Comparison of ENCODE assay signal across 15 cellular contexts in the genomic region with DNA sequence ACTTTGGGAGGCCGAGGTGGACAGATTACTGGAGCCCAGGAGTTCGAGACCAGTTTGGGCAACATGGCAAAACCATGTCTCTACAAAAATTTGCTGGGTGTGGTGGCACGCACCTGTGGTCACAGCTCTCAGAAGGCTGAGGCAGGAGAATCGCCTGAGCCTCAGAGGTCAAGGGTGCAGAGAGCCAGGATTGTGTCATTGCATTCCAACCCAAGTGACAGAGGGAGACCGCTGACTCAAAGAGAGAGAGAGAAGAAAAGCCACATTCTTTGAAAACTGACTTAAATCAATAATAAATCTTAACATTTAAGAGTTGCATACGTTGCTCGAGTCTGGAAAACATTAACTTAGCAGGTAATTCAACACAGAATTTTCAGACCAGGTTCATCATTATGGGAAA.
DNase-seq lines count a peak whose midpoint lies in the region; ATAC-seq and TF ChIP-seq lines count a peak whose summit lies in the region.
"Had no signal": no experiment of that assay in that cellular context is flagged by ENCODE, and none has a peak within 500 bp of the region (broad histone marks: within the 10 kb centered on the region; RNA-seq: fewer than 3 reads in every experiment).

No MANE protein-coding gene starts in this region.

- no peaks in the 10 kb centered on the region for H3K36me3 ChIP-seq in body of pancreas (replicated peaks in 1 of 2; ENCODE audit: insufficient read depth in 1 of 2, low read depth in 2 of 2)
- H3K36me3 ChIP-seq: neural progenitor cell, stomach had no signal

- no peak overlapping the region for H3K27ac ChIP-seq in body of pancreas
- H3K27ac ChIP-seq: neural progenitor cell, SK-N-MC, stomach had no signal

- TF ChIP-seq CTCF in body of pancreas (IDR thresholded peaks at IDR 0.05) (no peak), chondrocyte (IDR thresholded peaks at IDR 0.05) (no peak)

- H3K9me3 Mint-ChIP-seq in chondrocyte (ENCODE audit: low read depth): no peaks in the 10 kb centered on the region
- H3K9me3 Mint-ChIP-seq: neural progenitor cell had no signal

- H3K27me3 Mint-ChIP-seq in chondrocyte (ENCODE audit: low read depth): no peaks in the 10 kb centered on the region

- WGBS in body of pancreas, 2 donors: 59 to 64% methylated on average over 7 of the region's 7 CpGs

- H3K4me1 ChIP-seq in body of pancreas: no peaks in the 10 kb centered on the region
- H3K4me1 ChIP-seq: neural progenitor cell had no signal

- H3K4me1 Mint-ChIP-seq in chondrocyte (ENCODE audit: low read depth): peaks cover 17% of the 10 kb centered on the region

- no peak for TF ChIP-seq POLR2A in body of pancreas (IDR thresholded peaks at IDR 0.05)

- ATAC-seq in GM19025 (IDR thresholded peaks at IDR 0.05; ENCODE audit: low read depth, unreplicated experiment): peak; percentile 78
- peak; percentile 54 for ATAC-seq in HG03460 (IDR thresholded peaks at IDR 0.05; ENCODE audit: unreplicated experiment)
- ATAC-seq in body of pancreas: peak; percentile 47
- no peak for ATAC-seq in GM18867 (IDR thresholded peaks at IDR 0.05; ENCODE audit: unreplicated experiment)

- H3K27ac Mint-ChIP-seq in chondrocyte (ENCODE audit: unreplicated experiment): no peak overlapping the region
- H3K27ac Mint-ChIP-seq: CD14-positive monocyte, neural progenitor cell had no signal

- no peaks in the 10 kb centered on the region for H3K9me3 ChIP-seq in body of pancreas
- H3K9me3 ChIP-seq: stomach had no signal

- no peak overlapping the region for H3K4me3 ChIP-seq in body of pancreas
- H3K4me3 ChIP-seq: neural progenitor cell, SK-N-MC, stomach had no signal

- peak; percentile 66 for DNase-seq in ELR (ENCODE audit: low read depth)
- DNase-seq in body of pancreas: no peak
- DNase-seq in SW 1271 (lab: John Stamatoyannopoulos, UW): no peak
- no peak for DNase-seq in NCI-H524 treated with DMSO at 0.1 percent for 48 hours (lab: John Stamatoyannopoulos, UW)
- no peak for DNase-seq in chondrocyte (ENCODE audit: low spot score)
- DNase-seq: dermis blood vessel endothelial cell, kidney, NCI-H1694 treated with DMSO at 0.1 percent for 48 hours, stomach had no signal

- intact Hi-C loops in body of pancreas (cut with DNase I): no loop called here

- no peak overlapping the region for H3K4me3 Mint-ChIP-seq in chondrocyte (ENCODE audit: unreplicated experiment)
- H3K4me3 Mint-ChIP-seq: CD14-positive monocyte, neural progenitor cell had no signal

- H3K27me3 ChIP-seq in body of pancreas: no peaks in the 10 kb centered on the region
- H3K27me3 ChIP-seq: neural progenitor cell, stomach had no signal

- no peaks in the 10 kb centered on the region for H3K36me3 Mint-ChIP-seq in chondrocyte (ENCODE audit: low read depth)
- H3K36me3 Mint-ChIP-seq: neural progenitor cell had no signal
